ENCODE assay signal across 8 cellular contexts in genomic region chr15:75335705-75336355, GRCh38. TPM values are rescaled to one million over a fixed set of nuclear protein-coding genes. Genes with fewer than 3 reads are reported as not detected.
A peak's percentile ranks its signal among the peaks of the same experiment; 100 is the strongest.
DNase-seq lines count a peak whose midpoint lies in the region; ATAC-seq and TF ChIP-seq lines count a peak whose summit lies in the region.

TSS of gene COMMD4 (plus strand) at chr15:75336063. CDS start at chr15:75336090, 27 bp downstream.

- peaks cover 6% of the 10 kb centered on the region for H3K79me1 ChIP-seq in neuronal stem cell (ENCODE audit: low read depth, low read length)

- H3K23ac ChIP-seq in neuronal stem cell (ENCODE audit: low read depth, low read length, poor library complexity): peak within 1 kb of the TSS; percentile 67

- H3K9ac ChIP-seq in MM.1S (ENCODE audit: low read length) (peak within 1 kb of the TSS; percentile 81), SK-N-MC (ENCODE audit: insufficient read length) (peak within 1 kb of the TSS; percentile 93), neuronal stem cell (ENCODE audit: low read depth, low read length, poor library complexity) (peak within 1 kb of the TSS; percentile 72)

- peak within 1 kb of the TSS; percentile 98 for H3K4me3 Mint-ChIP-seq in activated naive CD4-positive, alpha-beta T cell treated with anti-CD3 and anti-CD28 coated beads, Interleukin-2, amount 10 ng/mL, durations not matched to agents 7 days and 5 days

- H2BK12ac ChIP-seq in neuronal stem cell (ENCODE audit: low read length): no peak within 1 kb of the TSS

- H3K27me3 ChIP-seq in MM.1S (replicated peaks; ENCODE audit: insufficient read depth, low read length) (no peaks in the 10 kb centered on the region), gastroesophageal sphincter (no peaks in the 10 kb centered on the region), neuronal stem cell (ENCODE audit: control insufficient read depth in 3 of 3, insufficient read depth in 3 of 3, low read depth in 1 of 3, low read length in 3 of 3) (peaks cover 0 to 9% (median 0%) of the 10 kb centered on the region in 3 experiments)

- H2AK5ac ChIP-seq in neuronal stem cell (ENCODE audit: low read depth, low read length): peak within 1 kb of the TSS; percentile 66

- TF ChIP-seq CTCF in MM.1S (IDR thresholded peaks at IDR 0.05; ENCODE audit: low read length) (no peak), gastroesophageal sphincter (IDR thresholded peaks at IDR 0.05) (no peak)

- DNase-seq in AML-193 (lab: John Stamatoyannopoulos, UW) (peak; percentile 50 to 57), MM.1S (peak; percentile 93), SK-N-MC (ENCODE audit: low read depth, low spot score) (peak; percentile 75), neuronal stem cell (ENCODE audit: low spot score) (peak; percentile 94), stromal cell of bone marrow (ENCODE audit: low read depth) (peak; percentile 90)
- DNase-seq in activated naive CD4-positive, alpha-beta T cell treated with anti-CD3 and anti-CD28 coated beads, Interleukin-2, amount 10 ng/mL, durations not matched to agents 7 days and 5 days: peak; percentile 92

- H3K4me3 ChIP-seq in MM.1S (ENCODE audit: low read length): peak within 1 kb of the TSS; percentile 83
- peak within 1 kb of the TSS; percentile 96 for H3K4me3 ChIP-seq in SK-N-MC
- peak within 1 kb of the TSS; percentile 86 to 89 for H3K4me3 ChIP-seq in gastroesophageal sphincter
- H3K4me3 ChIP-seq in neuronal stem cell (ENCODE audit: low read length in 2 of 2): peak within 1 kb of the TSS; percentile 68 to 95

- H3K27ac Mint-ChIP-seq in activated naive CD4-positive, alpha-beta T cell treated with anti-CD3 and anti-CD28 coated beads, Interleukin-2, amount 10 ng/mL, durations not matched to agents 7 days and 5 days: peak within 1 kb of the TSS; percentile 91

- no peak within 1 kb of the TSS for H2BK5ac ChIP-seq in neuronal stem cell (ENCODE audit: low read length)

- H3K4me1 ChIP-seq in MM.1S (ENCODE audit: low read length) (peaks cover 10% of the 10 kb centered on the region; the same call in 1 of the 2 replicates), gastroesophageal sphincter (peaks cover 3 to 23% (median 10%) of the 10 kb centered on the region in 3 donors), neuronal stem cell (ENCODE audit: control insufficient read depth in 2 of 2, insufficient read depth in 1 of 2, low read depth in 1 of 2, low read length in 2 of 2) (peaks cover 4 to 5% of the 10 kb centered on the region in 2 donors)

- H3K18ac ChIP-seq in neuronal stem cell (ENCODE audit: low read length): peak within 1 kb of the TSS; percentile 95

- H3F3A ChIP-seq in MM.1S (ENCODE audit: insufficient read depth, low read length): peaks cover 14% of the 10 kb centered on the region

- H2AFZ ChIP-seq in MM.1S (ENCODE audit: low read length) (peak within 1 kb of the TSS; percentile 80), neuronal stem cell (ENCODE audit: low read length) (peak within 1 kb of the TSS; percentile 91)

- H3K36me3 ChIP-seq in MM.1S (replicated peaks; ENCODE audit: insufficient read depth, low read length): no peaks in the 10 kb centered on the region
- H3K36me3 ChIP-seq in SK-N-MC (ENCODE audit: insufficient read depth, low read length): peaks cover 5% of the 10 kb centered on the region; the same call in 1 of the 2 replicates
- H3K36me3 ChIP-seq in gastroesophageal sphincter: peaks cover 0 to 23% of the 10 kb centered on the region in 2 donors
- H3K36me3 ChIP-seq in neuronal stem cell (replicated peaks in 1 of 2; ENCODE audit: control insufficient read depth in 2 of 2, insufficient read depth in 2 of 2, low read length in 2 of 2): peaks cover 0 to 23% of the 10 kb centered on the region in 2 donors

- no peaks in the 10 kb centered on the region for H3K9me2 ChIP-seq in MM.1S (replicated peaks; ENCODE audit: insufficient read depth, low read length)

- H3K4me2 ChIP-seq in MM.1S (ENCODE audit: low read depth, low read length) (peak within 1 kb of the TSS; percentile 84), neuronal stem cell (ENCODE audit: insufficient read depth, low read length, poor library complexity, severe bottlenecking) (peak within 1 kb of the TSS; percentile 84)

- H3K79me2 ChIP-seq in MM.1S (ENCODE audit: low read length): peaks cover 13% of the 10 kb centered on the region

- no peaks in the 10 kb centered on the region for H3K9me3 Mint-ChIP-seq in activated naive CD4-positive, alpha-beta T cell treated with anti-CD3 and anti-CD28 coated beads, Interleukin-2, amount 10 ng/mL, durations not matched to agents 7 days and 5 days

- no peak within 1 kb of the TSS for H2BK15ac ChIP-seq in neuronal stem cell (ENCODE audit: low read length)

- TF ChIP-seq EP300 in gastroesophageal sphincter (IDR thresholded peaks at IDR 0.05): no peak

- H3K27me3 Mint-ChIP-seq in activated naive CD4-positive, alpha-beta T cell treated with anti-CD3 and anti-CD28 coated beads, Interleukin-2, amount 10 ng/mL, durations not matched to agents 7 days and 5 days: peaks cover 8% of the 10 kb centered on the region

- peak; percentile 57 for ATAC-seq in GM19397 (IDR thresholded peaks at IDR 0.05; ENCODE audit: unreplicated experiment)
- peak; percentile 95 for ATAC-seq in gastroesophageal sphincter

- TF ChIP-seq POLR2A in gastroesophageal sphincter (IDR thresholded peaks at IDR 0.05): peak in 1 of 2 donors; percentile 33

- no peak within 1 kb of the TSS for H4K8ac ChIP-seq in neuronal stem cell (ENCODE audit: low read depth, low read length)

- H2BK120ac ChIP-seq in neuronal stem cell (ENCODE audit: low read depth, low read length): no peak within 1 kb of the TSS

- H3K9me3 ChIP-seq in MM.1S (replicated peaks; ENCODE audit: insufficient read depth, low read length) (no peaks in the 10 kb centered on the region), SK-N-MC (ENCODE audit: low read depth, low read length) (no peaks in the 10 kb centered on the region), gastroesophageal sphincter (no peaks in the 10 kb centered on the region), neuronal stem cell (replicated peaks in 1 of 2; ENCODE audit: control insufficient read depth in 2 of 2, insufficient read depth in 1 of 2, low read depth in 1 of 2, low read length in 2 of 2) (no peaks in the 10 kb centered on the region)

- H3K14ac ChIP-seq in neuronal stem cell (ENCODE audit: low read length): no peak within 1 kb of the TSS

- peaks cover 29% of the 10 kb centered on the region for H3K4me1 Mint-ChIP-seq in activated naive CD4-positive, alpha-beta T cell treated with anti-CD3 and anti-CD28 coated beads, Interleukin-2, amount 10 ng/mL, durations not matched to agents 7 days and 5 days

- H3K27ac ChIP-seq in MM.1S (ENCODE audit: low read length): no peak within 1 kb of the TSS
- H3K27ac ChIP-seq in SK-N-MC: peak within 1 kb of the TSS; percentile 74
- peak within 1 kb of the TSS; percentile 51 to 86 (median 82) for H3K27ac ChIP-seq in gastroesophageal sphincter
- H3K27ac ChIP-seq in neuronal stem cell (replicated peaks; ENCODE audit: low read length): no peak within 1 kb of the TSS

- no peaks in the 10 kb centered on the region for H4K20me1 ChIP-seq in MM.1S (ENCODE audit: insufficient read depth, low read length)

- CTCF ChIA-PET in activated naive CD4-positive, alpha-beta T cell treated with anti-CD3 and anti-CD28 coated beads, Interleukin-2, amount 10 ng/mL, durations not matched to agents 7 days and 5 days (lab: Charles Lee): interaction anchor here (0.9 kb wide), 1 partner anchor 32 kb away, joined by 3 read pairs; no protein-coding TSS in a partner anchor

- no peak within 1 kb of the TSS for H4K91ac ChIP-seq in neuronal stem cell (ENCODE audit: low read depth, low read length, poor library complexity)

- WGBS in gastroesophageal sphincter (ENCODE audit: low coverage in 1 of 2), 2 donors: 0 to 2% methylated on average over 4 to 8 of the region's 42 CpGs
- no CpG with 5 or more reads among the region's 42 CpGs for whole genome bisulfite sequencing in neuronal stem cell (ENCODE audit: extremely low coverage in 2 of 2, insufficient read length in 2 of 2, insufficient replicate concordance in 1 of 2), 2 donors

- H3K36me3 Mint-ChIP-seq in activated naive CD4-positive, alpha-beta T cell treated with anti-CD3 and anti-CD28 coated beads, Interleukin-2, amount 10 ng/mL, durations not matched to agents 7 days and 5 days: peaks cover 7% of the 10 kb centered on the region

- no peak within 1 kb of the TSS for H3K4ac ChIP-seq in neuronal stem cell (ENCODE audit: low read length)

RNA-seq across cellular contexts. Expression of gene COMMD4, which starts in this region (rescaled TPM):
- total RNA-seq in gastroesophageal sphincter: 10 to 100 TPM; 30.0 to 65.2 (median 50.4) TPM
- 54.6 TPM for polyA plus RNA-seq in neuronal stem cell (2013, experiment 1 of 2)
- 57.9 TPM for polyA plus RNA-seq in neuronal stem cell (2013, experiment 2 of 2)

Comparison
In these comparisons a context has a peak if more than half of its experiments do, and no peak if none do; other contexts are left out.
1. H3K27ac ChIP-seq: peak in SK-N-MC (single experiment) and gastroesophageal sphincter (4 of 4); none in MM.1S (single experiment) and neuronal stem cell (single experiment).
2. Peak in every context shown above with its lines, with median percentiles within 50 percentile points of each other: DNase-seq, H3K4me3 ChIP-seq and H3K9ac ChIP-seq.